Comparison of ENCODE assay signal across 22 cellular contexts in the genomic region with DNA sequence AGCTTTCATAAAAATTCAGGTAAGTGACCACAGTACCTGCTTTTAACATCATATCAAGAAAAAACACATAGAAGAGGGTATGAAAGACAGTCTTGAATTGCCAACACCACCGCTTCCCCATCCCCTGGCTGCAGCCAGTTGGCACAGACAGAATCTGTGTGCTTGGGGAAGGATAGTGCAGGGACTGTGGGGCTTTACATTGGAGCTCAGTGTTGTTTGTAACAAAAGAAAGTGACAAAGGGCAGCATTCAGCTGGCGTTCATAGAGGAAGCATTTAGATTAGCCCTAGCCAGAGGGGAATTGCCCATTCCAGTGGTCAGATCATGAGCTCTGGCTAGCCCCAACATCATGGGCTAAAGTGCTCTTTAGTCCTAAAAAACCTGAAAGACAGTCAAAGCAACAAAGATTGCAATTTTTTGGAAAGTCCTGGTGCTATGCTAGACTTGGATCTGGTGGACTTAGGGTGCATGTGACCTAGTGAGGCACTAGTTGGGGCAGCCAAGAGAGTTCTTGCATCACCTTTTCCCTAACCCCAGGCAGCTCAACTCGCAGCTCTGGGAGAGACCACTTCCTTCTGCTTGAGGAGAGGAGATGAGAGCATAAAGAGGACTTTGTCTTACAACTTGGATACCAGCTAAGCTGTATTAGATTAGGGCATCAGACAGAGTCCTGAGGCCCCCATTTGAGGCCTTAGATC.
DNase-seq lines count a peak whose midpoint lies in the region; ATAC-seq and TF ChIP-seq lines count a peak whose summit lies in the region.
"Had no signal": no experiment of that assay in that cellular context is flagged by ENCODE, and none has a peak within 500 bp of the region (broad histone marks: within the 10 kb centered on the region; RNA-seq: fewer than 3 reads in every experiment).

No MANE protein-coding gene starts in this region.

- no peaks in the 10 kb centered on the region for H3K36me3 Mint-ChIP-seq in activated naive CD4-positive, alpha-beta T cell treated with anti-CD3 and anti-CD28 coated beads for 36 hours (ENCODE audit: low read depth)
- H3K36me3 Mint-ChIP-seq: activated naive CD8-positive, alpha-beta T cell treated with anti-CD3 and anti-CD28 coated beads, Interleukin-2, amount 10 ng/mL, durations not matched to agents 7 days and 5 days had no signal

- H3K4me3 Mint-ChIP-seq in activated naive CD4-positive, alpha-beta T cell treated with anti-CD3 and anti-CD28 coated beads for 36 hours, result no peak overlapping the region
- H3K4me3 Mint-ChIP-seq: activated naive CD8-positive, alpha-beta T cell treated with anti-CD3 and anti-CD28 coated beads, Interleukin-2, amount 10 ng/mL, durations not matched to agents 7 days and 5 days had no signal

- peak overlapping the region; percentile 51 for H2AFZ ChIP-seq in mammary epithelial cell (ENCODE audit: low read depth, low read length)
- H2AFZ ChIP-seq: parathyroid adenoma had no signal

- no peak overlapping the region for H3K9ac ChIP-seq in mammary epithelial cell (ENCODE audit: insufficient read depth, low read length)
- H3K9ac ChIP-seq: parathyroid adenoma had no signal

- H3K9me3 ChIP-seq in mammary epithelial cell (replicated peaks; ENCODE audit: insufficient read depth, low read length), result no peaks in the 10 kb centered on the region
- no peaks in the 10 kb centered on the region for H3K9me3 ChIP-seq in breast epithelium
- no peaks in the 10 kb centered on the region for H3K9me3 ChIP-seq in upper lobe of right lung
- H3K9me3 ChIP-seq: gastroesophageal sphincter, vagina had no signal

- DNase-seq in mammary epithelial cell (peak; percentile 16), breast epithelium (ENCODE audit: low spot score in 2 of 2) (no peak), fibroblast of the aortic adventitia (ENCODE audit: low read depth) (peak; percentile 0), midbrain (lab: John Stamatoyannopoulos, UW) (peak; percentile 75), upper lobe of right lung (peak; percentile 52), HPDE6-E6E7 (ENCODE audit: extremely low spot score) (no peak)
- no peak for DNase-seq in activated CD8-positive, alpha-beta memory T cell treated with anti-CD3 and anti-CD28 coated beads for 24 hours
- DNase-seq in activated naive CD4-positive, alpha-beta T cell treated with anti-CD3 and anti-CD28 coated beads for 36 hours, result no peak
- DNase-seq: activated CD4-positive, CD25-positive, alpha-beta regulatory T cell treated with anti-CD3 and anti-CD28 coated beads, Interleukin-2, amount 50 U/mL, for 72 hours; activated naive CD8-positive, alpha-beta T cell treated with anti-CD3 and anti-CD28 coated beads, Interleukin-2, amount 10 ng/mL, durations not matched to agents 7 days and 5 days; erythroblast; H7; left ventricle myocardium superior; NCI-H1417; NCI-H2107; NCI-H524 treated with DMSO at 0.1 percent for 48 hours; stimulated activated CD4-positive, alpha-beta T cell treated with anti-CD3 and anti-CD28 coated beads, Interleukin-4, amount 100 ng/mL, for 24 hours had no signal

- 24% methylated on average over 3 of the region's 3 CpGs for WGBS in mammary epithelial cell (ENCODE audit: low coverage, missing lambda C conversion rate)

- intact Hi-C loops in mammary epithelial cell (cut with micrococcal nuclease) (no loop called here), breast epithelium (cut with DNase I; ENCODE audit: low total_unique reads) (no loop called here), upper lobe of right lung (cut with DNase I) (no loop called here)
- intact Hi-C loops in activated naive CD4-positive, alpha-beta T cell treated with anti-CD3 and anti-CD28 coated beads for 36 hours (cut with micrococcal nuclease), result no loop called here

- no peaks in the 10 kb centered on the region for H3K27me3 Mint-ChIP-seq in activated naive CD4-positive, alpha-beta T cell treated with anti-CD3 and anti-CD28 coated beads for 36 hours (ENCODE audit: low read depth)
- H3K27me3 Mint-ChIP-seq: activated naive CD8-positive, alpha-beta T cell treated with anti-CD3 and anti-CD28 coated beads, Interleukin-2, amount 10 ng/mL, durations not matched to agents 7 days and 5 days had no signal

- no peaks in the 10 kb centered on the region for H3K79me2 ChIP-seq in mammary epithelial cell (ENCODE audit: insufficient read depth, low read length)
- H3K79me2 ChIP-seq: parathyroid adenoma had no signal

- H4K20me1 ChIP-seq in mammary epithelial cell (ENCODE audit: insufficient read depth, low read length), result no peaks in the 10 kb centered on the region

- no peaks in the 10 kb centered on the region for H3K36me3 ChIP-seq in mammary epithelial cell (ENCODE audit: insufficient read depth, low read length)
- H3K36me3 ChIP-seq in breast epithelium, result no peaks in the 10 kb centered on the region
- H3K36me3 ChIP-seq in upper lobe of right lung, result no peaks in the 10 kb centered on the region
- H3K36me3 ChIP-seq: gastroesophageal sphincter, vagina had no signal

- no TSS peak for BruUV-seq in mammary epithelial cell (replicated peaks; lab: Mats Ljungman, UMichigan)

- peak; percentile 89 for ATAC-seq in upper lobe of right lung
- ATAC-seq: gastroesophageal sphincter, left ventricle myocardium superior, PC-3 had no signal

- H3K27ac Mint-ChIP-seq in activated naive CD4-positive, alpha-beta T cell treated with anti-CD3 and anti-CD28 coated beads for 36 hours, result no peak overlapping the region
- H3K27ac Mint-ChIP-seq: activated naive CD8-positive, alpha-beta T cell treated with anti-CD3 and anti-CD28 coated beads, Interleukin-2, amount 10 ng/mL, durations not matched to agents 7 days and 5 days had no signal

- H3K4me1 Mint-ChIP-seq in activated naive CD4-positive, alpha-beta T cell treated with anti-CD3 and anti-CD28 coated beads for 36 hours (ENCODE audit: low read depth), result no peaks in the 10 kb centered on the region
- H3K4me1 Mint-ChIP-seq: activated naive CD8-positive, alpha-beta T cell treated with anti-CD3 and anti-CD28 coated beads, Interleukin-2, amount 10 ng/mL, durations not matched to agents 7 days and 5 days had no signal

- H3K4me3 ChIP-seq in mammary epithelial cell (replicated peaks in 1 of 3; ENCODE audit: insufficient read depth in 1 of 3, low read depth in 2 of 3, low read length in 3 of 3), result no peak overlapping the region
- no peak overlapping the region for H3K4me3 ChIP-seq in breast epithelium
- no peak overlapping the region for H3K4me3 ChIP-seq in fibroblast of the aortic adventitia (ENCODE audit: low read depth, low read length)
- no peak overlapping the region for H3K4me3 ChIP-seq in upper lobe of right lung
- H3K4me3 ChIP-seq: gastroesophageal sphincter, SK-N-MC, vagina had no signal

- no peak for TF ChIP-seq POLR2A in breast epithelium (IDR thresholded peaks at IDR 0.05)

- in situ Hi-C loops in mammary epithelial cell (cut with MboI; ENCODE audit: low sequenced_read_pairs in 2 of 2), result no loop called here

- no peak overlapping the region for H3K4me2 ChIP-seq in mammary epithelial cell (ENCODE audit: insufficient read depth, low read depth, low read length)

- H3K9me3 Mint-ChIP-seq in activated naive CD4-positive, alpha-beta T cell treated with anti-CD3 and anti-CD28 coated beads for 36 hours, result peaks cover 8% of the 10 kb centered on the region

- no peaks in the 10 kb centered on the region for H3K27me3 ChIP-seq in mammary epithelial cell (ENCODE audit: insufficient read depth, low read length)
- H3K27me3 ChIP-seq in breast epithelium, result no peaks in the 10 kb centered on the region
- H3K27me3 ChIP-seq in upper lobe of right lung, result no peaks in the 10 kb centered on the region
- H3K27me3 ChIP-seq: gastroesophageal sphincter, vagina had no signal

- H3K27ac ChIP-seq in mammary epithelial cell (ENCODE audit: insufficient read depth, low read depth, low read length), result no peak overlapping the region
- H3K27ac ChIP-seq in breast epithelium, result no peak overlapping the region
- H3K27ac ChIP-seq in upper lobe of right lung, result no peak overlapping the region
- H3K27ac ChIP-seq: gastroesophageal sphincter, parathyroid adenoma, SK-N-MC, vagina had no signal

- dilution Hi-C loops in mammary epithelial cell (cut with HindIII; ENCODE audit: low sequenced_read_pairs), result no loop called here

- no peak for TF ChIP-seq CTCF in mammary epithelial cell (conservative IDR thresholded peaks at IDR 0.05 in 1 of 2, IDR thresholded peaks at IDR 0.05 in 1 of 2; ENCODE audit: extremely low read depth in 1 of 2, insufficient read depth in 1 of 2, low read depth in 1 of 2, low read length in 2 of 2)
- no peak for TF ChIP-seq CTCF in breast epithelium (IDR thresholded peaks at IDR 0.05)
- TF ChIP-seq CTCF in fibroblast of the aortic adventitia (IDR thresholded peaks at IDR 0.05; ENCODE audit: insufficient read depth, low read length), result no peak
- no peak for TF ChIP-seq CTCF in upper lobe of right lung (IDR thresholded peaks at IDR 0.05)

- CTCF ChIA-PET in mammary epithelial cell (lab: Charles Lee; ENCODE audit: low non-redundant PET), result no interaction called here
- CTCF ChIA-PET in activated naive CD4-positive, alpha-beta T cell treated with anti-CD3 and anti-CD28 coated beads for 36 hours (lab: Charles Lee), result interaction anchor here (0.6 to 0.7 kb wide), 2 partner anchors 401 to 1064 kb away, joined by 3 to 4 read pairs; no protein-coding TSS in a partner anchor

- H3K4me1 ChIP-seq in mammary epithelial cell (ENCODE audit: insufficient read depth, low read length) (no peaks in the 10 kb centered on the region), breast epithelium (no peaks in the 10 kb centered on the region), upper lobe of right lung (no peaks in the 10 kb centered on the region)
- H3K4me1 ChIP-seq: gastroesophageal sphincter, parathyroid adenoma, vagina had no signal

Comparison
In these comparisons a context has a peak if more than half of its experiments do, and no peak if none do; other contexts are left out.
1. DNase-seq: peak in mammary epithelial cell (single experiment), fibroblast of the aortic adventitia (single experiment), midbrain (single experiment) and upper lobe of right lung (single experiment); none in breast epithelium (0 of 2), HPDE6-E6E7 (single experiment), activated CD8-positive, alpha-beta memory T cell treated with anti-CD3 and anti-CD28 coated beads for 24 hours (single experiment) and activated naive CD4-positive, alpha-beta T cell treated with anti-CD3 and anti-CD28 coated beads for 36 hours (single experiment).